ENCODE assay signal across 25 cellular contexts in the genomic region with DNA sequence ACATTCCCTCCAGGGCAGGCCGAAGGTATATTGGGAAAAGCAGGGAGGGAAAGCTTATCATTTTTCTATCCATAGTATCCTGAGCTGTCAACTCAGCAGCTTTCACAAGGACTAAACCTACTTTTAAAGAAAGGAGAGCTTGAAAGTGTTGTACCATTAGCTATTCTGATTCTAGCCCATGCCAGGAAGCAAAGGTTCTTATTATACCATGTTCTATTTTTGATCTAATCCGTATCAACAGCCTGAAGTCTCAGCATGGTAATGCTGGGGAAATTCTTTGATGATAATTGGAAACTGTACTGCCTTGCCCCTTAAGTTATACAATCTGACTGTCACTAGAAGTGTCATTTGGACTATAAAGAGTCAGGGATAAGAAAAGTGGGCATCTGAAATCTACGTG.
DNase-seq lines count a peak whose midpoint lies in the region; ATAC-seq lines count a peak whose summit lies in the region.
"Had no signal": no experiment of that assay in that cellular context is flagged by ENCODE, and none has a peak within 500 bp of the region (broad histone marks: within the 10 kb centered on the region; RNA-seq: fewer than 3 reads in every experiment).

No MANE protein-coding gene starts in this region.

- CTCF ChIA-PET in CD4-positive, alpha-beta memory T cell (lab: Charles Lee; ENCODE audit: partially characterized antibody) = interaction anchor here (0.6 to 1.1 kb wide), 2 partner anchors 9 to 19 kb away, joined by 3 read pairs; no protein-coding TSS in a partner anchor
- CTCF ChIA-PET in naive thymus-derived CD4-positive, alpha-beta T cell (lab: Charles Lee) = no interaction called here

- peak overlapping the region; percentile 7 for H3K4me3 Mint-ChIP-seq in T-helper 1 cell treated with Interleukin-12 subunit alpha and Interleukin-12 subunit beta and Interleukin-4 antibody, amounts not matched to agents 30 μg/mL and 1 μg/mL, for 36 hours
- peak overlapping the region; percentile 5 to 67 (median 49) for H3K4me3 Mint-ChIP-seq in CD4-positive, alpha-beta memory T cell
- peak overlapping the region; percentile 7 for H3K4me3 Mint-ChIP-seq in activated T-helper 1 cell treated with anti-CD3 and anti-CD28 coated beads, Interleukin-12 subunit alpha, Interleukin-12 subunit beta, Interleukin-2, Interleukin-4 antibody, amounts not matched to agents 30 ng/mL and 10 ng/mL and 1 ng/mL, durations not matched to agents 14 hours and 24 hours and 36 hours
- H3K4me3 Mint-ChIP-seq in naive thymus-derived CD4-positive, alpha-beta T cell = peak overlapping the region in 9 of 10 donors; percentile 24 to 81 (median 68)
- H3K4me3 Mint-ChIP-seq: memory B cell, nephron had no signal

- peaks cover 2% of the 10 kb centered on the region for H3K9me3 Mint-ChIP-seq in T-helper 1 cell treated with Interleukin-12 subunit alpha and Interleukin-12 subunit beta and Interleukin-4 antibody, amounts not matched to agents 30 μg/mL and 1 μg/mL, for 36 hours
- peaks cover 0 to 5% (median 1%) of the 10 kb centered on the region in 8 donors for H3K9me3 Mint-ChIP-seq in CD4-positive, alpha-beta memory T cell
- peaks cover 4% of the 10 kb centered on the region for H3K9me3 Mint-ChIP-seq in activated T-helper 1 cell treated with anti-CD3 and anti-CD28 coated beads, Interleukin-12 subunit alpha, Interleukin-12 subunit beta, Interleukin-2, Interleukin-4 antibody, amounts not matched to agents 30 ng/mL and 10 ng/mL and 1 ng/mL, durations not matched to agents 14 hours and 24 hours and 36 hours
- peaks cover 0 to 9% (median 0%) of the 10 kb centered on the region in 11 donors for H3K9me3 Mint-ChIP-seq in naive thymus-derived CD4-positive, alpha-beta T cell
- H3K9me3 Mint-ChIP-seq: memory B cell; nephron; stimulated activated naive CD8-positive, alpha-beta T cell treated with anti-CD3 and anti-CD28 coated beads, Interleukin-15, amount 100 ng/mL, for 72 hours had no signal

- no peaks in the 10 kb centered on the region for H3K9me3 ChIP-seq in CD4-positive, alpha-beta memory T cell (ENCODE audit: control insufficient read depth in 1 of 2, low read length in 2 of 2)
- H3K9me3 ChIP-seq in naive thymus-derived CD4-positive, alpha-beta T cell (ENCODE audit: control insufficient read depth in 2 of 3, low read length in 3 of 3) = no peaks in the 10 kb centered on the region
- H3K9me3 ChIP-seq: transverse colon had no signal

- H3K27ac Mint-ChIP-seq in T-helper 1 cell treated with Interleukin-12 subunit alpha and Interleukin-12 subunit beta and Interleukin-4 antibody, amounts not matched to agents 30 μg/mL and 1 μg/mL, for 36 hours = peak overlapping the region; percentile 47
- H3K27ac Mint-ChIP-seq in CD4-positive, alpha-beta memory T cell = peak overlapping the region in 2 of 7 donors; percentile 67 to 69
- H3K27ac Mint-ChIP-seq in activated T-helper 1 cell treated with anti-CD3 and anti-CD28 coated beads, Interleukin-12 subunit alpha, Interleukin-12 subunit beta, Interleukin-2, Interleukin-4 antibody, amounts not matched to agents 30 ng/mL and 10 ng/mL and 1 ng/mL, durations not matched to agents 14 hours and 24 hours and 36 hours = no peak overlapping the region
- peak overlapping the region in 4 of 9 donors; percentile 27 to 65 (median 50) for H3K27ac Mint-ChIP-seq in naive thymus-derived CD4-positive, alpha-beta T cell
- H3K27ac Mint-ChIP-seq: memory B cell; nephron; stimulated activated naive CD8-positive, alpha-beta T cell treated with anti-CD3 and anti-CD28 coated beads, Interleukin-15, amount 100 ng/mL, for 72 hours had no signal

- H3K4me1 Mint-ChIP-seq in T-helper 1 cell treated with Interleukin-12 subunit alpha and Interleukin-12 subunit beta and Interleukin-4 antibody, amounts not matched to agents 30 μg/mL and 1 μg/mL, for 36 hours (ENCODE audit: low read depth) = peaks cover 13% of the 10 kb centered on the region
- peaks cover 12 to 33% (median 25%) of the 10 kb centered on the region in 4 donors for H3K4me1 Mint-ChIP-seq in CD4-positive, alpha-beta memory T cell
- H3K4me1 Mint-ChIP-seq in activated T-helper 1 cell treated with anti-CD3 and anti-CD28 coated beads, Interleukin-12 subunit alpha, Interleukin-12 subunit beta, Interleukin-2, Interleukin-4 antibody, amounts not matched to agents 30 ng/mL and 10 ng/mL and 1 ng/mL, durations not matched to agents 14 hours and 24 hours and 36 hours (ENCODE audit: low read depth) = peaks cover 23% of the 10 kb centered on the region
- peaks cover 4 to 51% (median 28%) of the 10 kb centered on the region in 7 donors for H3K4me1 Mint-ChIP-seq in naive thymus-derived CD4-positive, alpha-beta T cell
- H3K4me1 Mint-ChIP-seq: nephron had no signal

- no peak for ATAC-seq in naive thymus-derived CD4-positive, alpha-beta T cell

- H3K27me3 ChIP-seq in CD4-positive, alpha-beta memory T cell (ENCODE audit: insufficient read depth, low read length) = no peaks in the 10 kb centered on the region
- no peaks in the 10 kb centered on the region for H3K27me3 ChIP-seq in naive thymus-derived CD4-positive, alpha-beta T cell (ENCODE audit: control insufficient read depth in 2 of 2, insufficient read depth in 2 of 2, low read length in 2 of 2)
- H3K27me3 ChIP-seq: foreskin keratinocyte, transverse colon had no signal

- H3K36me3 Mint-ChIP-seq in T-helper 1 cell treated with Interleukin-12 subunit alpha and Interleukin-12 subunit beta and Interleukin-4 antibody, amounts not matched to agents 30 μg/mL and 1 μg/mL, for 36 hours (ENCODE audit: low read depth) = no peaks in the 10 kb centered on the region
- H3K36me3 Mint-ChIP-seq in CD4-positive, alpha-beta memory T cell = no peaks in the 10 kb centered on the region
- no peaks in the 10 kb centered on the region for H3K36me3 Mint-ChIP-seq in activated T-helper 1 cell treated with anti-CD3 and anti-CD28 coated beads, Interleukin-12 subunit alpha, Interleukin-12 subunit beta, Interleukin-2, Interleukin-4 antibody, amounts not matched to agents 30 ng/mL and 10 ng/mL and 1 ng/mL, durations not matched to agents 14 hours and 24 hours and 36 hours (ENCODE audit: low read depth)
- H3K36me3 Mint-ChIP-seq in naive thymus-derived CD4-positive, alpha-beta T cell = peaks cover 0 to 2% (median 0%) of the 10 kb centered on the region in 5 donors
- H3K36me3 Mint-ChIP-seq: memory B cell had no signal

- H3K27ac ChIP-seq in CD4-positive, alpha-beta memory T cell (ENCODE audit: low read depth, low read length) = no peak overlapping the region
- no peak overlapping the region for H3K27ac ChIP-seq in naive thymus-derived CD4-positive, alpha-beta T cell (ENCODE audit: low read depth, low read length)
- H3K27ac ChIP-seq: 22Rv1, foreskin keratinocyte, transverse colon had no signal

- POLR2A ChIA-PET in CD4-positive, alpha-beta memory T cell (lab: Charles Lee; ENCODE audit: partially characterized antibody) = no interaction called here
- POLR2A ChIA-PET in naive thymus-derived CD4-positive, alpha-beta T cell (lab: Charles Lee) = no interaction called here

- intact Hi-C loops in CD4-positive, alpha-beta memory T cell (cut with micrococcal nuclease) = loop anchor here (5.0 kb wide), 1 partner anchor 194 kb away; a partner anchor contains a TSS
- intact Hi-C loops in activated T-helper 1 cell treated with anti-CD3 and anti-CD28 coated beads, Interleukin-12 subunit alpha, Interleukin-12 subunit beta, Interleukin-2, Interleukin-4 antibody, amounts not matched to agents 30 ng/mL and 10 ng/mL and 1 ng/mL, durations not matched to agents 14 hours and 24 hours and 36 hours (cut with micrococcal nuclease) = loop anchor here (5.0 kb wide), 1 partner anchor 59 kb away; no protein-coding TSS in a partner anchor
- intact Hi-C loops in naive thymus-derived CD4-positive, alpha-beta T cell (cut with micrococcal nuclease) = no loop called here

- no peak for DNase-seq in T-helper 1 cell
- DNase-seq in CD4-positive, alpha-beta memory T cell = no peak
- no peak for DNase-seq in activated T-helper 1 cell treated with anti-CD3 and anti-CD28 coated beads, Interleukin-12 subunit alpha, Interleukin-12 subunit beta, Interleukin-2, Interleukin-4 antibody, amounts not matched to agents 30 ng/mL and 10 ng/mL and 1 ng/mL, durations not matched to agents 14 hours and 24 hours and 36 hours (ENCODE audit: low spot score)
- no peak for DNase-seq in naive thymus-derived CD4-positive, alpha-beta T cell
- DNase-seq in NCI-H1417 (lab: John Stamatoyannopoulos, UW) = no peak
- DNase-seq in DMS153 (lab: John Stamatoyannopoulos, UW) = no peak
- no peak for DNase-seq in DMS153 treated with DMSO at 0.1 percent for 48 hours (lab: John Stamatoyannopoulos, UW; ENCODE audit: unreplicated experiment)
- DNase-seq: activated CD4-positive, alpha-beta T cell treated with anti-CD3 and anti-CD28 coated beads, Interleukin-2, amount 50 U/mL, for 4 hours; anterior cingulate cortex; COR-L47; erythroblast; foreskin keratinocyte; hypothalamus; kidney; NCI-H1694; NCI-H774; posterior cingulate gyrus; SHP77; stimulated activated CD4-positive, alpha-beta T cell treated with anti-CD3 and anti-CD28 coated beads, Interleukin-2, amount 100 ng/mL, for 24 hours; stimulated activated naive CD8-positive, alpha-beta T cell treated with anti-CD3 and anti-CD28 coated beads, Interleukin-15, amount 100 ng/mL, for 72 hours; transverse colon had no signal

- no peaks in the 10 kb centered on the region for H3K36me3 ChIP-seq in CD4-positive, alpha-beta memory T cell (ENCODE audit: insufficient read depth, low read length)
- H3K36me3 ChIP-seq in naive thymus-derived CD4-positive, alpha-beta T cell (ENCODE audit: control insufficient read depth in 2 of 3, insufficient read depth in 3 of 3, low read length in 3 of 3) = no peaks in the 10 kb centered on the region
- H3K36me3 ChIP-seq: transverse colon had no signal

- H3K4me3 ChIP-seq in CD4-positive, alpha-beta memory T cell (ENCODE audit: low read length in 2 of 2) = no peak overlapping the region
- H3K4me3 ChIP-seq in naive thymus-derived CD4-positive, alpha-beta T cell (ENCODE audit: low read length) = no peak overlapping the region
- H3K4me3 ChIP-seq: transverse colon had no signal

- H3K4me1 ChIP-seq in CD4-positive, alpha-beta memory T cell (ENCODE audit: insufficient read depth, low read length) = peaks cover 9% of the 10 kb centered on the region
- H3K4me1 ChIP-seq in naive thymus-derived CD4-positive, alpha-beta T cell (ENCODE audit: control insufficient read depth in 2 of 2, insufficient read depth in 2 of 2, low read length in 2 of 2) = peaks cover 3 to 8% of the 10 kb centered on the region in 2 donors
- H3K4me1 ChIP-seq: transverse colon had no signal

- no peaks in the 10 kb centered on the region for H3K27me3 Mint-ChIP-seq in T-helper 1 cell treated with Interleukin-12 subunit alpha and Interleukin-12 subunit beta and Interleukin-4 antibody, amounts not matched to agents 30 μg/mL and 1 μg/mL, for 36 hours (ENCODE audit: low read depth)
- H3K27me3 Mint-ChIP-seq in CD4-positive, alpha-beta memory T cell = peaks cover 0 to 1% of the 10 kb centered on the region in 2 donors
- H3K27me3 Mint-ChIP-seq in activated T-helper 1 cell treated with anti-CD3 and anti-CD28 coated beads, Interleukin-12 subunit alpha, Interleukin-12 subunit beta, Interleukin-2, Interleukin-4 antibody, amounts not matched to agents 30 ng/mL and 10 ng/mL and 1 ng/mL, durations not matched to agents 14 hours and 24 hours and 36 hours (ENCODE audit: insufficient read depth) = peaks cover 3% of the 10 kb centered on the region
- peaks cover 0 to 5% (median 0%) of the 10 kb centered on the region in 5 donors for H3K27me3 Mint-ChIP-seq in naive thymus-derived CD4-positive, alpha-beta T cell
- H3K27me3 Mint-ChIP-seq: memory B cell; stimulated activated naive CD8-positive, alpha-beta T cell treated with anti-CD3 and anti-CD28 coated beads, Interleukin-15, amount 100 ng/mL, for 72 hours had no signal

Comparison
In these comparisons a context has a peak if more than half of its experiments do, and no peak if none do; other contexts are left out.
1. H3K4me3 Mint-ChIP-seq: peak in every context shown above with its lines; median percentile 68 in naive thymus-derived CD4-positive, alpha-beta T cell; 49 in CD4-positive, alpha-beta memory T cell; 7 in T-helper 1 cell treated with Interleukin-12 subunit alpha and Interleukin-12 subunit beta and Interleukin-4 antibody, amounts not matched to agents 30 μg/mL and 1 μg/mL, for 36 hours; 7 in activated T-helper 1 cell treated with anti-CD3 and anti-CD28 coated beads, Interleukin-12 subunit alpha, Interleukin-12 subunit beta, Interleukin-2, Interleukin-4 antibody, amounts not matched to agents 30 ng/mL and 10 ng/mL and 1 ng/mL, durations not matched to agents 14 hours and 24 hours and 36 hours.
2. intact Hi-C loops: an anchor here in CD4-positive, alpha-beta memory T cell (5.0 kb wide) and activated T-helper 1 cell treated with anti-CD3 and anti-CD28 coated beads, Interleukin-12 subunit alpha, Interleukin-12 subunit beta, Interleukin-2, Interleukin-4 antibody, amounts not matched to agents 30 ng/mL and 10 ng/mL and 1 ng/mL, durations not matched to agents 14 hours and 24 hours and 36 hours (5.0 kb wide); none called in naive thymus-derived CD4-positive, alpha-beta T cell.